Comparison of ENCODE assay signal across 19 cellular contexts in the genomic region with DNA sequence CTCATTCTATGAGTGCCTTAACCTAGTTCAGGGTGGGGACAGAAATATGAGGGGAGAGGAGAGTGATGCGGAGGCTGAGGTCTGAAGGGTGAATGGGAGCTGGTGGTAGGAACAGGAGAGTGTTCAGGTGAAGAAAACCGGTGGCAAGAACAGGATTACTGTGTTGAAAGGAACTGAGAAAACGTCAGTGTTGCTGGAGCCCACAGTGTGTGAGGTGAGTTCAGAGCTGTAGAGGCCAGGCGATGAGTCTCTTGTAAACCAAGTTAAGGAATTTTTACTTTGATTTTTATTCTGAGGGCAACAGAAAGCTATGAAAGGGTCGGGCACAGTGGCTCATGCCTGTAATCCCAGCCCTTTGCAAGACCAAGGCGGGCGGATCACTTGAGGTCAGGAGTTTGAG.
"Had no signal": no experiment of that assay in that cellular context is flagged by ENCODE, and none has a peak within 500 bp of the region (broad histone marks: within the 10 kb centered on the region; RNA-seq: fewer than 3 reads in every experiment).

No MANE protein-coding gene starts in this region.

- H3K36me3 Mint-ChIP-seq: naive thymus-derived CD4-positive, alpha-beta T cell; T-cell had no signal

- H3K27me3 ChIP-seq: adrenal gland, colonic mucosa, testis, upper lobe of left lung had no signal

- H3K9me3 ChIP-seq: adrenal gland, colonic mucosa, lower lobe of right lung, spleen, testis, upper lobe of left lung had no signal

- H3K4me3 ChIP-seq: adrenal gland, colonic mucosa, lower lobe of right lung, spleen, testis, upper lobe of left lung had no signal

- DNase-seq: activated CD4-positive, alpha-beta T cell treated with anti-CD3 and anti-CD28 coated beads, Interleukin-2, amount 50 U/mL, for 1 hour; activated CD4-positive, CD25-positive, alpha-beta regulatory T cell treated with anti-CD3 and anti-CD28 coated beads, Interleukin-2, amount 50 U/mL, for 72 hours; activated CD8-positive, alpha-beta T cell treated with anti-CD3 and anti-CD28 coated beads, Interleukin-2, amount 10 ng/mL, durations not matched to agents 7 days and 5 days; activated T-cell treated with anti-CD3 and anti-CD28 coated beads, Interleukin-2, amount 50 U/mL, for 1 hour; kidney; naive thymus-derived CD4-positive, alpha-beta T cell; retina; spleen; stimulated activated CD4-positive, alpha-beta T cell treated with anti-CD3 and anti-CD28 coated beads, Interleukin-4, amount 100 ng/mL, for 1 hour; stimulated activated naive CD4-positive, alpha-beta T cell; T-cell; testis; upper lobe of left lung; WERI-Rb-1 had no signal

- H3K4me1 ChIP-seq: colonic mucosa, testis had no signal

- H3K9me3 Mint-ChIP-seq: naive thymus-derived CD4-positive, alpha-beta T cell; T-cell had no signal

- ATAC-seq: activated CD8-positive, alpha-beta T cell treated with anti-CD3 and anti-CD28 coated beads, Interleukin-2, amount 10 ng/mL, durations not matched to agents 7 days and 5 days; naive thymus-derived CD4-positive, alpha-beta T cell; T-cell had no signal

- H3K4me1 Mint-ChIP-seq: T-cell had no signal

- H3K4me3 Mint-ChIP-seq: activated CD8-positive, alpha-beta T cell treated with anti-CD3 and anti-CD28 coated beads, Interleukin-2, amount 10 ng/mL, durations not matched to agents 7 days and 5 days; activated naive CD8-positive, alpha-beta T cell; naive thymus-derived CD4-positive, alpha-beta T cell; T-cell had no signal

- H3K27ac Mint-ChIP-seq: activated CD8-positive, alpha-beta T cell treated with anti-CD3 and anti-CD28 coated beads, Interleukin-2, amount 10 ng/mL, durations not matched to agents 7 days and 5 days; activated naive CD8-positive, alpha-beta T cell; naive thymus-derived CD4-positive, alpha-beta T cell; progenitor cell of endocrine pancreas; T-cell had no signal

- H3K36me3 ChIP-seq: adrenal gland, colonic mucosa, lower lobe of right lung, spleen, upper lobe of left lung, WERI-Rb-1 had no signal

- H3K27ac ChIP-seq: colonic mucosa, lower lobe of right lung, testis, upper lobe of left lung, WERI-Rb-1 had no signal
